In the genomic region with DNA sequence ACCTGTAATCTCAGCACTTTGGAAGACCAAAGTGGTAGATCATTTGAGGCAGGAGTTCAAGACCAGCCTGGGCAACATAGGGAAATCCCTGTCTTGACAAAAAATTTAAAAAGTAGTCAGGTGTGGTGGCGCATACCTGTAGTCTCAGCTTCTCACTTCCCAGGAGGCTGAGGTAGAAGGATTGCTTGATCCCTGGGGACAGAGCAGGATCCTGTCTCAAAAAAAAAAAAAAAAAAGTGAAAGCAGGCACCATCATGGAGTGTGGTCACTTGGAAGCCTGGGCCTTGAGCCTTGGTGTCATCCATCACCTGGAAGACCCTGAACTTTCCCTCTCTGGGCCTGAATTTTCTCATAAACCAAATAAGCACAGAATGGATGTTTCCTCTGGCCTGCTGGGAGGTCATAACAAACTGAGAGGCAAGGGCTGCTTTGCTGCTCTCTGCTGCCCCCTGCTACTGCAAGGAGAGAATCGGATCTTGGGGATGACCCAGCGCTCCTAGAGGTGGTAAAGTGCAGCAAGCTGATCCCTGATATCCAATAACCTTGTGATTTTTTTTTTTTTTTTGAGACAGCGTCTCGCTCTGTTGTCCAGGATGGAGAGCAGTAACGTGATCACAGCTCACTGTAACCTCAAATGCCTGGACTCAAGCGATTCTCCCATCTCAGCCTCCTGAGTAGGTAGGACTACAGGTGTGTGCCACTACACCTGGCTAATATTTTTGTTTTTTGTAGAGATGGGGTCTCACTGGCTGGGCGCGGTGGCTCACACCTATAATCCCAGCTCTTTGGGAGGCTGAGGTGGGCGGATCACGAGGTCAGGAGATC, we compare ENCODE assay signal across 1 cellular context.
TF ChIP-seq lines count a peak whose summit lies in the region.

No MANE protein-coding gene starts in this region.

TF ChIP-seq in endothelial cell of umbilical vein, 7 proteins besides CTCF, POLR2A, EP300 and RAD21:
- TF ChIP-seq FOS (IDR thresholded peaks at IDR 0.05; ENCODE audit: borderline replicate concordance, insufficient read depth, low read length), result no peak
- TF ChIP-seq JUN (IDR thresholded peaks at IDR 0.05; ENCODE audit: borderline replicate concordance, insufficient read depth, insufficient read length, low read depth), result no peak
- no peak for TF ChIP-seq EZH2 (IDR thresholded peaks at IDR 0.05; ENCODE audit: borderline replicate concordance, low read depth, low read length, severe bottlenecking)
- TF ChIP-seq, protein P1, sequence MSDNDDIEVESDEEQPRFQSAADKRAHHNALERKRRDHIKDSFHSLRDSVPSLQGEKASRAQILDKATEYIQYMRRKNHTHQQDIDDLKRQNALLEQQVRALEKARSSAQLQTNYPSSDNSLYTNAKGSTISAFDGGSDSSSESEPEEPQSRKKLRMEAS (IDR thresholded peaks at IDR 0.05; ENCODE audit: insufficient read depth, insufficient read length), result no peak
- TF ChIP-seq POLR2AphosphoS5 (IDR thresholded peaks at IDR 0.05; ENCODE audit: insufficient read depth, low read depth, low read length), result no peak
- TF ChIP-seq MYC (IDR thresholded peaks at IDR 0.05; ENCODE audit: low read depth, low read length), result no peak
- no peak for TF ChIP-seq GATA2 (IDR thresholded peaks at IDR 0.05; ENCODE audit: insufficient read depth, insufficient read length, low read depth, low read length)
